8 cellular contexts compared by ENCODE assay signal in genomic region chr5:59039003-59039295, GRCh38.
DNase-seq lines count a peak whose midpoint lies in the region; ATAC-seq and TF ChIP-seq lines count a peak whose summit lies in the region.

No MANE protein-coding gene starts in this region.

- ATAC-seq in GM21723 (IDR thresholded peaks at IDR 0.05; ENCODE audit: unreplicated experiment) (peak; percentile 48), T-helper 17 cell (no peak), HG02610 (IDR thresholded peaks at IDR 0.05; ENCODE audit: unreplicated experiment) (no peak)

- DNase-seq in BJ (ENCODE audit: low read depth) (no peak), T-helper 17 cell (no peak), foreskin melanocyte (peak; percentile 42), NCI-H128 (lab: John Stamatoyannopoulos, UW; ENCODE audit: unreplicated experiment) (no peak), NCI-H1694 treated with DMSO at 0.1 percent for 48 hours (lab: John Stamatoyannopoulos, UW) (no peak)

- POLR2A ChIA-PET in BJ (lab: Charles Lee): no interaction called here

- H3K27me3 ChIP-seq in BJ (ENCODE audit: control insufficient read depth, insufficient read depth, low read length) (no peaks in the 10 kb centered on the region), rectal smooth muscle tissue (ENCODE audit: control insufficient read depth, insufficient read depth, low read length) (no peaks in the 10 kb centered on the region)

- peak overlapping the region; percentile 96 for H3K4me3 Mint-ChIP-seq in T-helper 17 cell

- peak overlapping the region; percentile 12 for H3K9ac ChIP-seq in rectal smooth muscle tissue (ENCODE audit: low read length)

- H3K27ac ChIP-seq in rectal smooth muscle tissue (ENCODE audit: low read depth, low read length): peak overlapping the region; percentile 80

- H3K36me3 ChIP-seq in BJ (ENCODE audit: control insufficient read depth, insufficient read depth, low read length) (no peaks in the 10 kb centered on the region), rectal smooth muscle tissue (ENCODE audit: control insufficient read depth, insufficient read depth, low read length) (no peaks in the 10 kb centered on the region)

- H3K4me1 ChIP-seq in rectal smooth muscle tissue (ENCODE audit: control insufficient read depth, insufficient read depth, low read length): peaks cover 23% of the 10 kb centered on the region

- H3K36me3 Mint-ChIP-seq in T-helper 17 cell (ENCODE audit: low read depth): peaks cover 4% of the 10 kb centered on the region

- no peaks in the 10 kb centered on the region for H3K27me3 Mint-ChIP-seq in T-helper 17 cell

- peaks cover 42% of the 10 kb centered on the region for H3K4me1 Mint-ChIP-seq in T-helper 17 cell

- no peak for TF ChIP-seq CTCF in BJ (IDR thresholded peaks at IDR 0.05; ENCODE audit: insufficient read depth, low read depth, low read length)

- H3K4me3 ChIP-seq in BJ (ENCODE audit: low read depth, low read length) (peak overlapping the region; percentile 69), rectal smooth muscle tissue (ENCODE audit: low read length) (peak overlapping the region; percentile 80)

- H3K9me3 ChIP-seq in T-helper 17 cell (ENCODE audit: control insufficient read depth, low read length, poor library complexity, severe bottlenecking): no peaks in the 10 kb centered on the region

- H3K27ac Mint-ChIP-seq in T-helper 17 cell: peak overlapping the region; percentile 95

- CTCF ChIA-PET in BJ (lab: Yijun Ruan, JAX): interaction anchor here (0.7 to 0.9 kb wide), 2 partner anchors 88 to 135 kb away, joined by 3 to 4 read pairs; no protein-coding TSS in a partner anchor
